1 cellular context compared by ENCODE assay signal in genomic region chr12:120984351-120984898, GRCh38.
TF ChIP-seq lines count a peak whose summit lies in the region.

No MANE protein-coding gene starts in this region.

TF ChIP-seq in WTC11, 78 proteins besides CTCF, POLR2A, EP300 and RAD21 (continued from another document):
- TF ChIP-seq ZNF281 (CRISPR knock-in tag; IDR thresholded peaks at IDR 0.05) (no peak), FOXP4 (CRISPR knock-in tag; IDR thresholded peaks at IDR 0.05) (no peak), SP1 (CRISPR knock-in tag; conservative IDR thresholded peaks at IDR 0.05) (no peak), JUN (CRISPR knock-in tag; IDR thresholded peaks at IDR 0.05) (no peak), NFATC4 (CRISPR knock-in tag; IDR thresholded peaks at IDR 0.05) (no peak), TEAD1 (CRISPR knock-in tag; IDR thresholded peaks at IDR 0.05) (no peak), JAZF1 (CRISPR knock-in tag; IDR thresholded peaks at IDR 0.05) (no peak), ETV6 (CRISPR knock-in tag; IDR thresholded peaks at IDR 0.05) (no peak), OVOL2 (CRISPR knock-in tag; IDR thresholded peaks at IDR 0.05; ENCODE audit: borderline replicate concordance) (no peak), NR1H2 (CRISPR knock-in tag; IDR thresholded peaks at IDR 0.05) (no peak)
